In the genomic region with DNA sequence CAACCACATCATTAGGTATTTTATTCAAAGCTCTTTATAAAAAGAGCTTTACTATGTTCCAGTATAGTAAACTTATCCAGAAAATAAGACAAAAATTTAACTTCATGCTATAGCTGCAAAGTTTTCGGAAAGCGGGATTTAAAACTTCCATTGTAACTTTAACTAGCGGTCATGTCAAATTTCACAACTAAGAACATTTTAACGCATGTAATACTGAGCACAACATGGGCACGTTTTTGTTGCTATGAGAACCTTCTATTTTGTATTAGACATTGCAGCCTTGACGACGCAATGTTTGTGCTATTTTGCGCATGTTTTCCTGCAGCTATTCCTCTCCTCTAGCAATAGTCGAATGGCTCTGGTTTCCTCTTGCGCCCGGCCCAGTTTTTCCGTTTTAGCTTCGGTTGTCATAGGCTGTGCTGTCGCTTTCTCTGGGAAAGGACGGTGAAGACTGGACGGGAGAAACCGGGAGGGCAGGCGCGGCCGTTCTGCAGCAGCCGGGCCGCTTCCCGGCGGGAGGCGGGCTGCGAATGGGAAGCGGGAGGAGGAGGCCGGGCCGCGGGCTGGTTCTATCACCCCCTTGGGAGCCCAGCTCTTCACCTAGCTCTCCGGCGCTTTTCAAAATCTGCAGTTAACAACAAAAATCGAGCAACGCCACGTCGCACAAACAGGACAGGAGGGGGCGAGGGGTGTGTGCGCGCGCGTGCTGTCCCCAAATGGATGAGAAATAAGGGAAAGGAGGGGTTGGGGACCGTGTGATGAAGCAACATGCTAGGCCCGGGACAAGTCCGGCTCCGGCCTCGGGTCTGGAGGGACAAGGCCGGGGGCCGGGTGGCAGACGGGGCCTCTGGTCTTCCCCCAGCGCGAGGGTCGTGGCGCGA, we compare ENCODE assay signal across 1 cellular context.
TF ChIP-seq lines count a peak whose summit lies in the region.

No MANE protein-coding gene starts in this region.

TF ChIP-seq in K562, 482 proteins besides CTCF, POLR2A, EP300 and RAD21 (continued from another document and continues in another):
- TF ChIP-seq, protein P1, sequence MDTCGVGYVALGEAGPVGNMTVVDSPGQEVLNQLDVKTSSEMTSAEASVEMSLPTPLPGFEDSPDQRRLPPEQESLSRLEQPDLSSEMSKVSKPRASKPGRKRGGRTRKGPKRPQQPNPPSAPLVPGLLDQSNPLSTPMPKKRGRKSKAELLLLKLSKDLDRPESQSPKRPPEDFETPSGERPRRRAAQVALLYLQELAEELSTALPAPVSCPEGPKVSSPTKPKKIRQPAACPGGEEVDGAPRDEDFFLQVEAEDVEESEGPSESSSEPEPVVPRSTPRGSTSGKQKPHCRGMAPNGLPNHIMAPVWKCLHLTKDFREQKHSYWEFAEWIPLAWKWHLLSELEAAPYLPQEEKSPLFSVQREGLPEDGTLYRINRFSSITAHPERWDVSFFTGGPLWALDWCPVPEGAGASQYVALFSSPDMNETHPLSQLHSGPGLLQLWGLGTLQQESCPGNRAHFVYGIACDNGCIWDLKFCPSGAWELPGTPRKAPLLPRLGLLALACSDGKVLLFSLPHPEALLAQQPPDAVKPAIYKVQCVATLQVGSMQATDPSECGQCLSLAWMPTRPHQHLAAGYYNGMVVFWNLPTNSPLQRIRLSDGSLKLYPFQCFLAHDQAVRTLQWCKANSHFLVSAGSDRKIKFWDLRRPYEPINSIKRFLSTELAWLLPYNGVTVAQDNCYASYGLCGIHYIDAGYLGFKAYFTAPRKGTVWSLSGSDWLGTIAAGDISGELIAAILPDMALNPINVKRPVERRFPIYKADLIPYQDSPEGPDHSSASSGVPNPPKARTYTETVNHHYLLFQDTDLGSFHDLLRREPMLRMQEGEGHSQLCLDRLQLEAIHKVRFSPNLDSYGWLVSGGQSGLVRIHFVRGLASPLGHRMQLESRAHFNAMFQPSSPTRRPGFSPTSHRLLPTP (IDR thresholded peaks at IDR 0.05; ENCODE audit: borderline replicate concordance, extremely low read depth, insufficient read length): no peak
- TF ChIP-seq ETV1 (tag; conservative IDR thresholded peaks at IDR 0.05; ENCODE audit: low read depth): no peak
- TF ChIP-seq ZNF431 (CRISPR knock-in tag; IDR thresholded peaks at IDR 0.05): peak; percentile 69
- TF ChIP-seq ZBED1 (IDR thresholded peaks at IDR 0.05): 0 out of 2 replicates have a peak, but pooled peaks have one; percentile 18
- TF ChIP-seq POLR2B (IDR thresholded peaks at IDR 0.05; ENCODE audit: low read depth, partially characterized antibody): peak; percentile 47
- TF ChIP-seq, protein P2, sequence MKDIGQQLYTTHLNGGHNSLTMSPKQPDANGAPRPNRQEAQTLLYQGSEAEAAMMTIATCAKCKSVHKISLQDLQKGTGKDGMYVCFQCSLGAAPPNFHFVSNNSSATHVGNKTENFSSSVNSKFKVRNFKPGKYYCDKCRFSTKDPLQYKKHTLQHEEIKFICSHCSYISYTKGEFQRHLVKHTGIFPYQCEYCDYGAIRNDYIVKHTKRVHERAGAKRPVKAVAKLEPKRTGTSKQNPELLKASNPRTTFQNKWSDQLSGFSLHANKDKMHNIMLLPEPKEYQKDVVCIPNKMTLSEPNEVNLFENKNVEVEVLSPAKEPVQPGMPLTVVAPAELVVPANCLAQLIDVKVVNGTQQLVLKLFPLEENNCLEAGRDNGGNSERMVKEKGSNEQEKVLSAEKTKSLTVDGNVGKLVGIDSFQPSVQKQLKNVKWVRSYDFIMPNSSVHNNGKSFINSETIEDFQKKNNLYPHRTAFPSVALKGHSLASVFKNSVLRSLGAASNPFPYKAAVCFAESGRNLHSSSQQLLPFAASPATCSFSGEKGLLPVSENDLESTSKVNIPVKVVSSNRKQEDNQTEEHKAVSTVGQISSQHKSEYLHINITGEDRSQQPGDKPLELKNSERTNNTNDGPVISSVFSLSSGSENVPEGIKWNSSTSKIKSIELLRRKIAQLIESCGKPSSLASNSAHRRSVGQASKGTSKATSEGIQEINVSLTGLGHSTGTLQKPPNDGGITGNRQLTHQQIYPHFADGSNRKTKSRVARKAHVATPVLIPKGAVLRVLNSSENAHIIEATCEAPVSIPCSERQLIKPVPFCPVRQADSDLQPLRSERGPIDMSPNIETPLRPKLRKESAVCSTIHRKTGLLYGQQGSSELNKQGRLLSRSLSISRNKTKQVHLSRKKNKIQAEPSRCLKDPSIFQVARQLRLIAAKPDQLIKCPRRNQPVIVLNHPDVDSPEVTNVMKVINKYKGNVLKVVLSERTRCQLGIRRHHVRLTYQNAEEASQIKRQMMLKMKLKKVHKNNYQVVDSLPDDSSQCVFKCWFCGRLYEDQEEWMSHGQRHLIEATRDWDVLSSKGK (CRISPR knock-in tag; IDR thresholded peaks at IDR 0.05): no peak
- TF ChIP-seq RBM39 (optimal IDR thresholded peaks at IDR 0.05; ENCODE audit: low read depth, low read length): peak; percentile 39
- 0 out of 2 replicates have a peak, but pooled peaks have one; percentile 32 for TF ChIP-seq HDAC2 (IDR thresholded peaks at IDR 0.05)
- TF ChIP-seq ZBTB17 (CRISPR knock-in tag; IDR thresholded peaks at IDR 0.05): peak; percentile 32
- no peak for TF ChIP-seq BRCA1 (IDR thresholded peaks at IDR 0.05)
- TF ChIP-seq BRCA1 (CRISPR knock-in tag; IDR thresholded peaks at IDR 0.05): 0 out of 2 replicates have a peak, but pooled peaks have one; percentile 49
- TF ChIP-seq BACH1 (tag; IDR thresholded peaks at IDR 0.05): 0 out of 2 replicates have a peak, but pooled peaks have one; percentile 9
- TF ChIP-seq ELF4 (CRISPR knock-in tag; IDR thresholded peaks at IDR 0.05): peak; percentile 64; the same call in 1 of the 2 replicates
- TF ChIP-seq CHD1 (IDR thresholded peaks at IDR 0.05; ENCODE audit: low read length): peak; percentile 47
- TF ChIP-seq PML (IDR thresholded peaks at IDR 0.05; ENCODE audit: low read length): 0 out of 2 replicates have a peak, but pooled peaks have one; percentile 7
- no peak for TF ChIP-seq SLC30A9 (CRISPR knock-in tag; IDR thresholded peaks at IDR 0.05)
- TF ChIP-seq ZSCAN29 (IDR thresholded peaks at IDR 0.05): 0 out of 2 replicates have a peak, but pooled peaks have one; percentile 8
- peak; percentile 66; the same call in 1 of the 2 replicates for TF ChIP-seq ZNF707 (CRISPR knock-in tag; conservative IDR thresholded peaks at IDR 0.05)
- TF ChIP-seq, protein P3, sequence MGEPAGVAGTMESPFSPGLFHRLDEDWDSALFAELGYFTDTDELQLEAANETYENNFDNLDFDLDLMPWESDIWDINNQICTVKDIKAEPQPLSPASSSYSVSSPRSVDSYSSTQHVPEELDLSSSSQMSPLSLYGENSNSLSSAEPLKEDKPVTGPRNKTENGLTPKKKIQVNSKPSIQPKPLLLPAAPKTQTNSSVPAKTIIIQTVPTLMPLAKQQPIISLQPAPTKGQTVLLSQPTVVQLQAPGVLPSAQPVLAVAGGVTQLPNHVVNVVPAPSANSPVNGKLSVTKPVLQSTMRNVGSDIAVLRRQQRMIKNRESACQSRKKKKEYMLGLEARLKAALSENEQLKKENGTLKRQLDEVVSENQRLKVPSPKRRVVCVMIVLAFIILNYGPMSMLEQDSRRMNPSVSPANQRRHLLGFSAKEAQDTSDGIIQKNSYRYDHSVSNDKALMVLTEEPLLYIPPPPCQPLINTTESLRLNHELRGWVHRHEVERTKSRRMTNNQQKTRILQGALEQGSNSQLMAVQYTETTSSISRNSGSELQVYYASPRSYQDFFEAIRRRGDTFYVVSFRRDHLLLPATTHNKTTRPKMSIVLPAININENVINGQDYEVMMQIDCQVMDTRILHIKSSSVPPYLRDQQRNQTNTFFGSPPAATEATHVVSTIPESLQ (CRISPR knock-in tag; IDR thresholded peaks at IDR 0.05): peak; percentile 69
- TF ChIP-seq ZFX (CRISPR knock-in tag; IDR thresholded peaks at IDR 0.05): peak; percentile 98
- 0 out of 2 replicates have a peak, but pooled peaks have one; percentile 45 for TF ChIP-seq HMG20B (CRISPR knock-in tag; IDR thresholded peaks at IDR 0.05)
- no peak for TF ChIP-seq PTBP1 (IDR thresholded peaks at IDR 0.05; ENCODE audit: low read depth, low read length)
- TF ChIP-seq ZEB2 (IDR thresholded peaks at IDR 0.05): no peak
- TF ChIP-seq EWSR1 (IDR thresholded peaks at IDR 0.05; ENCODE audit: borderline replicate concordance, low read depth, partially characterized antibody): no peak
- 0 out of 4 replicates have a peak, but pooled peaks of 1 of the 2 experiments have one; percentile 47 for TF ChIP-seq HDAC1 (IDR thresholded peaks at IDR 0.05)
- TF ChIP-seq, protein P4, sequence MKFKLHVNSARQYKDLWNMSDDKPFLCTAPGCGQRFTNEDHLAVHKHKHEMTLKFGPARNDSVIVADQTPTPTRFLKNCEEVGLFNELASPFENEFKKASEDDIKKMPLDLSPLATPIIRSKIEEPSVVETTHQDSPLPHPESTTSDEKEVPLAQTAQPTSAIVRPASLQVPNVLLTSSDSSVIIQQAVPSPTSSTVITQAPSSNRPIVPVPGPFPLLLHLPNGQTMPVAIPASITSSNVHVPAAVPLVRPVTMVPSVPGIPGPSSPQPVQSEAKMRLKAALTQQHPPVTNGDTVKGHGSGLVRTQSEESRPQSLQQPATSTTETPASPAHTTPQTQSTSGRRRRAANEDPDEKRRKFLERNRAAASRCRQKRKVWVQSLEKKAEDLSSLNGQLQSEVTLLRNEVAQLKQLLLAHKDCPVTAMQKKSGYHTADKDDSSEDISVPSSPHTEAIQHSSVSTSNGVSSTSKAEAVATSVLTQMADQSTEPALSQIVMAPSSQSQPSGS (CRISPR knock-in tag; IDR thresholded peaks at IDR 0.05): no peak
- TF ChIP-seq, protein P5, sequence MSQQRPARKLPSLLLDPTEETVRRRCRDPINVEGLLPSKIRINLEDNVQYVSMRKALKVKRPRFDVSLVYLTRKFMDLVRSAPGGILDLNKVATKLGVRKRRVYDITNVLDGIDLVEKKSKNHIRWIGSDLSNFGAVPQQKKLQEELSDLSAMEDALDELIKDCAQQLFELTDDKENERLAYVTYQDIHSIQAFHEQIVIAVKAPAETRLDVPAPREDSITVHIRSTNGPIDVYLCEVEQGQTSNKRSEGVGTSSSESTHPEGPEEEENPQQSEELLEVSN (IDR thresholded peaks at IDR 0.05; ENCODE audit: borderline replicate concordance in 1 of 2, extremely low read depth in 1 of 2, insufficient read depth in 1 of 2, insufficient read length in 1 of 2, low read depth in 1 of 2, low read length in 1 of 2, poor library complexity in 1 of 2, severe bottlenecking in 1 of 2): peak in 1 of 2 experiments; percentile 25
- peak; percentile 42; the same call in 1 of the 2 replicates for TF ChIP-seq DMBX1 (CRISPR knock-in tag; IDR thresholded peaks at IDR 0.05; ENCODE audit: borderline replicate concordance)
- peak; percentile 65 to 74 for TF ChIP-seq NRF1 (conservative IDR thresholded peaks at IDR 0.05 in 1 of 2, IDR thresholded peaks at IDR 0.05 in 1 of 2)
- TF ChIP-seq ZBTB8A (IDR thresholded peaks at IDR 0.05; ENCODE audit: partially characterized antibody): no peak
- TF ChIP-seq, protein P6, sequence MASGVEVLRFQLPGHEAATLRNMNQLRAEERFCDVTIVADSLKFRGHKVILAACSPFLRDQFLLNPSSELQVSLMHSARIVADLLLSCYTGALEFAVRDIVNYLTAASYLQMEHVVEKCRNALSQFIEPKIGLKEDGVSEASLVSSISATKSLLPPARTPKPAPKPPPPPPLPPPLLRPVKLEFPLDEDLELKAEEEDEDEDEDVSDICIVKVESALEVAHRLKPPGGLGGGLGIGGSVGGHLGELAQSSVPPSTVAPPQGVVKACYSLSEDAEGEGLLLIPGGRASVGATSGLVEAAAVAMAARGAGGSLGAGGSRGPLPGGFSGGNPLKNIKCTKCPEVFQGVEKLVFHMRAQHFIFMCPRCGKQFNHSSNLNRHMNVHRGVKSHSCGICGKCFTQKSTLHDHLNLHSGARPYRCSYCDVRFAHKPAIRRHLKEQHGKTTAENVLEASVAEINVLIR (CRISPR knock-in tag; IDR thresholded peaks at IDR 0.05): peak; percentile 35; the same call in 1 of the 2 replicates
- TF ChIP-seq, protein P7, sequence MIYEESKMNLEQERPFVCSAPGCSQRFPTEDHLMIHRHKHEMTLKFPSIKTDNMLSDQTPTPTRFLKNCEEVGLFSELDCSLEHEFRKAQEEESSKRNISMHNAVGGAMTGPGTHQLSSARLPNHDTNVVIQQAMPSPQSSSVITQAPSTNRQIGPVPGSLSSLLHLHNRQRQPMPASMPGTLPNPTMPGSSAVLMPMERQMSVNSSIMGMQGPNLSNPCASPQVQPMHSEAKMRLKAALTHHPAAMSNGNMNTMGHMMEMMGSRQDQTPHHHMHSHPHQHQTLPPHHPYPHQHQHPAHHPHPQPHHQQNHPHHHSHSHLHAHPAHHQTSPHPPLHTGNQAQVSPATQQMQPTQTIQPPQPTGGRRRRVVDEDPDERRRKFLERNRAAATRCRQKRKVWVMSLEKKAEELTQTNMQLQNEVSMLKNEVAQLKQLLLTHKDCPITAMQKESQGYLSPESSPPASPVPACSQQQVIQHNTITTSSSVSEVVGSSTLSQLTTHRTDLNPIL (CRISPR knock-in tag; IDR thresholded peaks at IDR 0.05): no peak
- peak; percentile 15; the same call in 1 of the 2 replicates for TF ChIP-seq CBX1 (IDR thresholded peaks at IDR 0.05; ENCODE audit: low read depth)
- TF ChIP-seq FOXJ2 (tag; IDR thresholded peaks at IDR 0.05): peak; percentile 100
- TF ChIP-seq ZNF507 (tag; conservative IDR thresholded peaks at IDR 0.05): no peak
- no peak for TF ChIP-seq ZNF24 (IDR thresholded peaks at IDR 0.05)
- TF ChIP-seq EHMT2 (IDR thresholded peaks at IDR 0.05): no peak
- no peak for TF ChIP-seq ARID2 (IDR thresholded peaks at IDR 0.05)
- TF ChIP-seq SRF (CRISPR knock-in tag; IDR thresholded peaks at IDR 0.05): peak in 1 of 2 experiments; percentile 66; a peak in 1 of 4 replicates
- TF ChIP-seq KDM4B (IDR thresholded peaks at IDR 0.05; ENCODE audit: borderline replicate concordance in 2 of 2, low read depth in 1 of 2): no peak; a peak in 1 of 4 replicates
- TF ChIP-seq ELF2 (CRISPR knock-in tag; IDR thresholded peaks at IDR 0.05): peak; percentile 19; the same call in 1 of the 2 replicates
- no peak for TF ChIP-seq NR2C1 (IDR thresholded peaks at IDR 0.05)
- no peak for TF ChIP-seq NR2C1 (tag; IDR thresholded peaks at IDR 0.05)
- peak; percentile 92 for TF ChIP-seq CEBPG (CRISPR knock-in tag; IDR thresholded peaks at IDR 0.05)
- peak; percentile 92 to 98 for TF ChIP-seq CEBPG (tag; conservative IDR thresholded peaks at IDR 0.05 in 1 of 2, IDR thresholded peaks at IDR 0.05 in 1 of 2)
- TF ChIP-seq, protein P8, sequence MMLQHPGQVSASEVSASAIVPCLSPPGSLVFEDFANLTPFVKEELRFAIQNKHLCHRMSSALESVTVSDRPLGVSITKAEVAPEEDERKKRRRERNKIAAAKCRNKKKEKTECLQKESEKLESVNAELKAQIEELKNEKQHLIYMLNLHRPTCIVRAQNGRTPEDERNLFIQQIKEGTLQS (IDR thresholded peaks at IDR 0.05): peak; percentile 77
- TF ChIP-seq, protein P8 (CRISPR knock-in tag; conservative IDR thresholded peaks at IDR 0.05): peak; percentile 50; the same call in 1 of the 2 replicates
